In the genomic region with DNA sequence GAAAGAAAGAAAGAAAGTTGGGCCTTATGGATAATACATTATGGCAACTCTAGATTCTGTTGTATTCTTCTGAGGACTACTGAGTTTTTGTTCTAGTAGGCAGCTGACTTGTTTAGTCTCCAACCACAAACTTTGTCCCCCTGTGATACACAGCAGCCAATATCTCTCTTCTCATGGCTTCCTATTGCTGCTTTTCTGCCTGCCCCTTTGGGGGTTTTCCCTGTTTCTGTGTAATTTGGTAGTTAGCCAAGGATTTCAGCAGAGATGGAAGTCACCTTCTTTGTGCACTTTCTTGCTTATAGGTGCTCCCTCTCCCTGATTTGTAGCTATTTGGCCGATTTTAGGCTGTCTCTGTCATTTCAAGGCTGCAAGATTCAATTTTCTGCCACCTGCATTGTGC, we compare ENCODE assay signal across 23 cellular contexts.
"Had no signal": no experiment of that assay in that cellular context is flagged by ENCODE, and none has a peak within 500 bp of the region (broad histone marks: within the 10 kb centered on the region; RNA-seq: fewer than 3 reads in every experiment).

No MANE protein-coding gene starts in this region.

- ATAC-seq: activated CD4-positive, CD25-positive, alpha-beta regulatory T cell treated with anti-CD3 and anti-CD28 coated beads, Interleukin-2, amount 50 U/mL, for 24 hours; activated naive CD8-positive, alpha-beta T cell treated with anti-CD3 and anti-CD28 coated beads, Interleukin-2, amount 50 U/mL, for 24 hours; activated T-cell treated with anti-CD3 and anti-CD28 coated beads, Interleukin-2, amount 50 U/mL, for 72 hours; esophagus mucosa; left cardiac atrium; lower lobe of right lung; natural killer cell treated with Interleukin-12 subunit alpha and Interleukin-12 subunit beta and Interleukin-15 and Interleukin-18, amount 100 ng/mL, for 72 hours; pancreas; right cardiac atrium; stimulated activated naive CD8-positive, alpha-beta T cell treated with anti-CD3 and anti-CD28 coated beads, Interleukin-15, amount 100 ng/mL, for 72 hours had no signal

- H3K4me3 ChIP-seq: hepatocyte, lower lobe of right lung, pancreas, tibial artery had no signal

- FAIRE-seq: frontal cortex, pancreas had no signal

- H3K4me2 ChIP-seq: hepatocyte had no signal

- H3K4me1 ChIP-seq: lower lobe of right lung, pancreas, tibial artery had no signal

- H3K9me3 ChIP-seq: lower lobe of right lung, neutrophil, pancreas, tibial artery had no signal

- H3K27me3 ChIP-seq: hepatocyte, neutrophil, pancreas, tibial artery had no signal

- H3K79me2 ChIP-seq: hepatocyte had no signal

- H2AFZ ChIP-seq: hepatocyte had no signal

- DNase-seq: activated CD4-positive, alpha-beta memory T cell treated with anti-CD3 and anti-CD28 coated beads, Interleukin-2, amount 10 ng/mL, durations not matched to agents 7 days and 5 days; activated CD4-positive, alpha-beta T cell treated with anti-CD3 and anti-CD28 coated beads, Interleukin-2, amount 10 ng/mL, durations not matched to agents 24 days and 14 days; activated effector memory CD4-positive, alpha-beta T cell treated with Interleukin-2 at 50 U/mL for 16 hours; activated naive CD4-positive, alpha-beta T cell treated with anti-CD3 and anti-CD28 coated beads for 36 hours; activated naive CD8-positive, alpha-beta T cell treated with anti-CD3 and anti-CD28 coated beads, Interleukin-2, amount 50 U/mL, for 24 hours; activated T-cell treated with anti-CD3 and anti-CD28 coated beads, Interleukin-2, amount 50 U/mL, for 72 hours; effector CD8-positive, alpha-beta T cell; glutamatergic neuron; left cardiac atrium; lower lobe of right lung; pancreas; right cardiac atrium; stimulated activated CD4-positive, alpha-beta T cell treated with anti-CD3 and anti-CD28 coated beads, Interleukin-1b, Interleukin-23, amount 100 ng/mL, for 48 hours; stimulated activated naive CD8-positive, alpha-beta T cell treated with anti-CD3 and anti-CD28 coated beads, Interleukin-15, amount 100 ng/mL, for 72 hours; SW 1271; tibial artery had no signal

- H3K27ac ChIP-seq: hepatocyte, lower lobe of right lung, neutrophil, pancreas, tibial artery, VCaP had no signal

- H3K36me3 ChIP-seq: lower lobe of right lung, neutrophil, pancreas, tibial artery had no signal
